Comparison of ENCODE assay signal across 6 cellular contexts in the genomic region with DNA sequence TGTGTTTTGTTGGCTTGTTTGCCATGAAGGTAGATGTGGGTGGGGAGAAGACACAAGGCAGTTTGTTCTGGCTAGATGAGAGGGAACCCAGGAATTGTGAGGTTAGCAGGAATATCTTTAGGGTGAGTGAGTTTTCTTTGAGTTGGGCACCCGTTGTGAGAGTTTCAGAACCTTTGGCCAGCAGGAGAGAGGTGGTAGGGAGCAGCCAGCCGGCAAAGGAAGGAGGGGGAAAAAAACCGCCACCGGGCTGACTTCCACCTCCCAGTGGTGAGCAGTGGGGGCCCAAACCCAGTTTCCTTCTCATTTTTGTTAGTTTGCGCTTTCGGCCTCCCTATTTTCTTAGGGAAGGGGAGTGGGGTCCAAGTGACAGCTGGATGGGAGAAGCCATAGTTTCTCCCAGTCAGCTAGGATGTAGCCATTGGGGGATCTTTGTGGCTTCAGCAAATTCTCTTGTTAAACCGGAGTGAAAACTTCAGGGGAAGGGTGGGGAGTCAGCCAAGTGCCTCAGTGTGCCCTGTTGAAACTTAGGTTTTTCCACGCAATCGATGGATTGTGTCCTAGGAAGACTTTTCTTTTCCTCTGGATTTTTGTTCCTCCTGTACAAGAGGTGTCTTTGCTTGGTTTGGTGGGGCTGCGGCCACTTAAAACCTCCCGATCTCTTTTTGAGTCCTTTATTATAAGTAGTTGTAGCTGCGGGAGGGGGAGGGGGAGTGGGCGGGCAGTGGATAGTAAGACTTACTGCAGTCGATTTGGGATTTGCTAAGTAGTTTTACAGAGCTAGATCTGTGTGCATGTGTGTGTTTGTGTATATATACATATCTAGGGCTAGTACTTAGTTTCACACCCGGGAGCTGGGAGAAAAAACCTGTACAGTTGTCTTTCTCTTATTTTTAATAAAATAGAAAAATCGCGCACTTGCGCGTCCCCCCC. TPM values are rescaled to one million over a fixed set of nuclear protein-coding genes. Genes with fewer than 3 reads are reported as not detected.
A peak's percentile ranks its signal among the peaks of the same experiment; 100 is the strongest.
DNase-seq lines count a peak whose midpoint lies in the region; ATAC-seq and TF ChIP-seq lines count a peak whose summit lies in the region.

No MANE protein-coding gene starts in this region.

- H3K27ac ChIP-seq in CD8-positive, alpha-beta T cell (ENCODE audit: low read depth, low read length), result no peak overlapping the region
- H3K27ac ChIP-seq in subcutaneous abdominal adipose tissue (ENCODE audit: low read depth, low read length), result no peak overlapping the region

- peaks cover 44% of the 10 kb centered on the region for H3K4me1 ChIP-seq in CD8-positive, alpha-beta T cell (ENCODE audit: insufficient read depth, low read length)
- H3K4me1 ChIP-seq in subcutaneous abdominal adipose tissue (ENCODE audit: control insufficient read depth in 5 of 5, insufficient read depth in 5 of 5, low read length in 5 of 5), result peaks cover 2 to 61% (median 55%) of the 10 kb centered on the region in 5 donors

- no peak for TF ChIP-seq CTCF in CD8-positive, alpha-beta T cell (IDR thresholded peaks at IDR 0.05)
- TF ChIP-seq CTCF in foreskin fibroblast (IDR thresholded peaks at IDR 0.05; ENCODE audit: low read depth, low read length), result no peak

- peak overlapping the region; percentile 7 for H3K27ac Mint-ChIP-seq in CD8-positive, alpha-beta T cell

- CTCF ChIA-PET in CD8-positive, alpha-beta T cell (lab: Charles Lee), result interaction anchor here (0.8 to 3.7 kb wide), 3 partner anchors 10 to 87 kb away, joined by 3 to 41 read pairs (median 3); no protein-coding TSS in a partner anchor

- H3K4me3 ChIP-seq in CD8-positive, alpha-beta T cell (ENCODE audit: low read depth, low read length), result peak overlapping the region; percentile 51
- peak overlapping the region; percentile 71 to 81 for H3K4me3 ChIP-seq in foreskin fibroblast (ENCODE audit: low read depth in 1 of 2, low read length in 2 of 2)
- H3K4me3 ChIP-seq in subcutaneous abdominal adipose tissue (ENCODE audit: low read depth in 1 of 5, low read length in 5 of 5), result peak overlapping the region; percentile 69 to 90 (median 77)

- no peaks in the 10 kb centered on the region for H3K9me3 Mint-ChIP-seq in CD8-positive, alpha-beta T cell

- H3K9me3 ChIP-seq in CD8-positive, alpha-beta T cell (ENCODE audit: low read length), result no peaks in the 10 kb centered on the region
- no peaks in the 10 kb centered on the region for H3K9me3 ChIP-seq in subcutaneous abdominal adipose tissue (ENCODE audit: control insufficient read depth in 5 of 5, low read length in 5 of 5)

- H3K27me3 Mint-ChIP-seq in CD8-positive, alpha-beta T cell (ENCODE audit: low read depth), result peaks cover 46% of the 10 kb centered on the region

- H3K27me3 ChIP-seq in CD8-positive, alpha-beta T cell (ENCODE audit: insufficient read depth, low read length), result peaks cover 21% of the 10 kb centered on the region
- H3K27me3 ChIP-seq in subcutaneous abdominal adipose tissue (ENCODE audit: control insufficient read depth in 5 of 5, insufficient read depth in 4 of 5, low read length in 5 of 5), result no peaks in the 10 kb centered on the region

- no peaks in the 10 kb centered on the region for H3K36me3 Mint-ChIP-seq in CD8-positive, alpha-beta T cell

- POLR2A ChIA-PET in CD8-positive, alpha-beta T cell (lab: Charles Lee), result interaction anchor here (1.2 to 1.7 kb wide), 3 partner anchors 38 to 198 kb away, joined by 3 to 7 read pairs (median 4); a partner anchor contains a TSS

- no peak for DNase-seq in CD8-positive, alpha-beta T cell
- DNase-seq in OCI-M1 (lab: John Stamatoyannopoulos, UW), result peak; percentile 95
- peak; percentile 36 to 69 for DNase-seq in foreskin fibroblast
- DNase-seq in activated CD8-positive, alpha-beta memory T cell treated with anti-CD3 and anti-CD28 coated beads, Interleukin-2, amount 50 U/mL, for 48 hours, result no peak

- H3K4me3 Mint-ChIP-seq in CD8-positive, alpha-beta T cell, result peak overlapping the region; percentile 78

- ATAC-seq in CD8-positive, alpha-beta T cell, result no peak
- ATAC-seq in HG02610 (IDR thresholded peaks at IDR 0.05; ENCODE audit: unreplicated experiment), result no peak

- no peaks in the 10 kb centered on the region for H3K36me3 ChIP-seq in CD8-positive, alpha-beta T cell (ENCODE audit: insufficient read depth, low read length)
- H3K36me3 ChIP-seq in subcutaneous abdominal adipose tissue (ENCODE audit: control insufficient read depth in 5 of 5, insufficient read depth in 5 of 5, low read length in 5 of 5), result no peaks in the 10 kb centered on the region

- H3K9ac ChIP-seq in subcutaneous abdominal adipose tissue (ENCODE audit: low read length in 5 of 5), result peak overlapping the region in 4 of 5 donors; percentile 60 to 91 (median 74)

- intact Hi-C loops in CD8-positive, alpha-beta T cell (cut with DNase I, micrococcal nuclease), result loop anchor here (1.0 to 10.0 kb wide), 4 partner anchors 38 to 588 kb away; a partner anchor contains a TSS

- peaks cover 39% of the 10 kb centered on the region for H3K4me1 Mint-ChIP-seq in CD8-positive, alpha-beta T cell (ENCODE audit: low read depth)

RNA-seq across cellular contexts. Expression of a gene that starts 1.1 kb away (rescaled TPM):
- 1 to 10 TPM; 1.3 to 1.6 TPM for total RNA-seq in CD8-positive, alpha-beta T cell

RNA-seq across cellular contexts. Expression of a gene that starts 16.5 kb away (rescaled TPM):
- not detected for total RNA-seq in CD8-positive, alpha-beta T cell

RNA-seq across cellular contexts. Expression of a gene that starts 37.5 kb away (rescaled TPM):
- total RNA-seq in CD8-positive, alpha-beta T cell, result 10 to 100 TPM; 18.8 to 21.4 TPM

RNA-seq across cellular contexts. Expression of a gene that starts 42.5 kb away (rescaled TPM):
- 100 to 1,000 TPM; 510 to 518 TPM for total RNA-seq in CD8-positive, alpha-beta T cell

Comparison
In these comparisons a context has a peak if more than half of its experiments do, and no peak if none do; other contexts are left out.
1. DNase-seq: peak in OCI-M1 (single experiment) and foreskin fibroblast (2 of 2); none in CD8-positive, alpha-beta T cell (0 of 7) and activated CD8-positive, alpha-beta memory T cell treated with anti-CD3 and anti-CD28 coated beads, Interleukin-2, amount 50 U/mL, for 48 hours (single experiment).
2. Peak in every context shown above with its lines, with median percentiles within 50 percentile points of each other: H3K4me3 ChIP-seq.